Comparison of ENCODE assay signal across 8 cellular contexts in genomic region chr9:134365791-134366222, GRCh38. TPM values are rescaled to one million over a fixed set of nuclear protein-coding genes. Genes with fewer than 3 reads are reported as not detected.
DNase-seq lines count a peak whose midpoint lies in the region; TF ChIP-seq lines count a peak whose summit lies in the region.

No MANE protein-coding gene starts in this region.

- no peaks in the 10 kb centered on the region for H3K36me3 ChIP-seq in neutrophil

- H3K4me3 ChIP-seq in epithelial cell of esophagus (ENCODE audit: low read length) (no peak overlapping the region), neutrophil (ENCODE audit: low read depth in 1 of 2, low read length in 1 of 2) (peak overlapping the region; percentile 52 to 61)

- H3K9me3 ChIP-seq in neutrophil = no peaks in the 10 kb centered on the region

- H3K27ac ChIP-seq in neutrophil = peak overlapping the region; percentile 99

- H3K4me1 ChIP-seq in neutrophil (ENCODE audit: control insufficient read depth in 1 of 2, insufficient read depth in 1 of 2, low read depth in 1 of 2, low read length in 1 of 2) = peaks cover 68 to 90% of the 10 kb centered on the region in 2 experiments

- DNase-seq in COR-L47 (lab: John Stamatoyannopoulos, UW) (peak; percentile 98), NCI-H2196 (lab: John Stamatoyannopoulos, UW; ENCODE audit: unreplicated experiment) (peak; percentile 77), epithelial cell of esophagus (ENCODE audit: low read depth) (peak; percentile 67), NCI-H2029 (lab: John Stamatoyannopoulos, UW) (no peak), mucosa of gallbladder (ENCODE audit: low spot score) (no peak), DMS114 treated with DMSO at 0.1 percent for 48 hours (lab: John Stamatoyannopoulos, UW; ENCODE audit: unreplicated experiment) (no peak)
- DNase-seq in activated effector memory CD4-positive, alpha-beta T cell treated with anti-CD3 and anti-CD28 coated beads, Interleukin-2, amount 50 U/mL, for 16 hours = no peak

- no peaks in the 10 kb centered on the region for H3K27me3 ChIP-seq in neutrophil

- TF ChIP-seq CTCF in epithelial cell of esophagus (IDR thresholded peaks at IDR 0.05; ENCODE audit: insufficient read depth, low read depth, low read length, missing control alignments) (peak; percentile 25), neutrophil (IDR thresholded peaks at IDR 0.05) (no peak)

RNA-seq across cellular contexts. Expression of gene RXRA, which starts 39.6 kb away (rescaled TPM):
- 106 TPM for total RNA-seq in mucosa of gallbladder

Comparison
In these comparisons a context has a peak if more than half of its experiments do, and no peak if none do; other contexts are left out.
1. DNase-seq: peak in COR-L47 (single experiment), NCI-H2196 (single experiment) and epithelial cell of esophagus (single experiment); none in NCI-H2029 (single experiment), mucosa of gallbladder (single experiment), activated effector memory CD4-positive, alpha-beta T cell treated with anti-CD3 and anti-CD28 coated beads, Interleukin-2, amount 50 U/mL, for 16 hours (single experiment) and DMS114 treated with DMSO at 0.1 percent for 48 hours (single experiment).